Comparison of ENCODE assay signal across 18 cellular contexts in genomic region chr2:60843006-60843405, GRCh38.
"Had no signal": no experiment of that assay in that cellular context is flagged by ENCODE, and none has a peak within 500 bp of the region (broad histone marks: within the 10 kb centered on the region; RNA-seq: fewer than 3 reads in every experiment).

No MANE protein-coding gene starts in this region.

- H3K9me3 Mint-ChIP-seq: mesothelial cell of epicardium, natural killer cell had no signal

- H3K27me3 ChIP-seq: ovary, upper lobe of right lung had no signal

- H3K27ac Mint-ChIP-seq: activated naive CD4-positive, alpha-beta T cell treated with anti-CD3 and anti-CD28 coated beads, Interleukin-2, amount 50 U/mL, for 72 hours; mesothelial cell of epicardium; natural killer cell had no signal

- H3K36me3 ChIP-seq: ovary, prostate gland, upper lobe of right lung, WERI-Rb-1 had no signal

- H3K9me3 ChIP-seq: ovary, prostate gland, upper lobe of right lung had no signal

- H3K4me3 Mint-ChIP-seq: mesothelial cell of epicardium, natural killer cell had no signal

- H3K4me3 ChIP-seq: ovary, prostate gland, upper lobe of right lung had no signal

- H3K36me3 Mint-ChIP-seq: mesothelial cell of epicardium, natural killer cell had no signal

- DNase-seq: activated CD4-positive, alpha-beta T cell treated with anti-CD3 and anti-CD28 coated beads for 1 hour; activated CD4-positive, alpha-beta T cell treated with anti-CD3 and anti-CD28 coated beads, Interleukin-2, amount 50 U/mL, for 1 hour; activated T-cell treated with anti-CD3 and anti-CD28 coated beads, Interleukin-2, amount 50 U/mL, for 1 hour; central memory CD4-positive, alpha-beta T cell; dermis blood vessel endothelial cell; effector CD8-positive, alpha-beta T cell; erythroblast; foreskin fibroblast; kidney; natural killer cell; ovary; stimulated activated CD4-positive, alpha-beta T cell treated with anti-CD3 and anti-CD28 coated beads, Interleukin-4, amount 100 ng/mL, for 1 hour; stimulated activated naive CD8-positive, alpha-beta T cell treated with anti-CD3 and anti-CD28 coated beads, Interleukin-15, Interleukin-2, amounts not matched to agents 100 U/mL and 50 U/mL, for 24 hours; upper lobe of right lung; WERI-Rb-1 had no signal

- ATAC-seq: natural killer cell; stimulated activated naive CD8-positive, alpha-beta T cell treated with anti-CD3 and anti-CD28 coated beads, Interleukin-15, Interleukin-2, amounts not matched to agents 100 U/mL and 50 U/mL, for 24 hours; upper lobe of right lung had no signal

- H3K4me1 ChIP-seq: prostate gland, upper lobe of right lung had no signal

- H3K27ac ChIP-seq: ovary, prostate gland, upper lobe of right lung, WERI-Rb-1 had no signal
